22 cellular contexts compared by ENCODE assay signal in genomic region chr20:24721891-24722530, GRCh38.
DNase-seq lines count a peak whose midpoint lies in the region; ATAC-seq, FAIRE-seq and TF ChIP-seq lines count a peak whose summit lies in the region.
"Had no signal": no experiment of that assay in that cellular context is flagged by ENCODE, and none has a peak within 500 bp of the region (broad histone marks: within the 10 kb centered on the region; RNA-seq: fewer than 3 reads in every experiment).

No MANE protein-coding gene starts in this region.

- TF ChIP-seq CTCF in bronchial epithelial cell (IDR thresholded peaks at IDR 0.05; ENCODE audit: insufficient read depth, low read length, severe bottlenecking) = no peak

- ATAC-seq in HG03354 (IDR thresholded peaks at IDR 0.05; ENCODE audit: poor library complexity, severe bottlenecking, unreplicated experiment) (no peak), Right ventricle myocardium inferior (no peak)
- ATAC-seq: activated T-cell treated with anti-CD3 and anti-CD28 coated beads, Interleukin-2, amount 50 U/mL, for 72 hours; lower lobe of right lung; Panc1 had no signal

- no peak overlapping the region for H3K4me3 ChIP-seq in bronchial epithelial cell (ENCODE audit: low read depth, low read length)
- H3K4me3 ChIP-seq: adrenal gland, lower lobe of right lung, neural progenitor cell, SJSA1, transverse colon had no signal

- FAIRE-seq in bronchial epithelial cell (lab: Jason Lieb, UNC) = peak; percentile 52
- FAIRE-seq: keratinocyte had no signal

- H3K27me3 ChIP-seq in bronchial epithelial cell (ENCODE audit: control insufficient read depth, insufficient read depth, low read length) = no peaks in the 10 kb centered on the region
- H3K27me3 ChIP-seq: adrenal gland, neural progenitor cell, transverse colon had no signal

- no peaks in the 10 kb centered on the region for H3K36me3 ChIP-seq in bronchial epithelial cell (ENCODE audit: control insufficient read depth, insufficient read depth, low read length)
- H3K36me3 ChIP-seq: adrenal gland, lower lobe of right lung, neural progenitor cell, SJSA1, transverse colon had no signal

- peak; percentile 27 for DNase-seq in NCI-H1092 (lab: John Stamatoyannopoulos, UW)
- no peak for DNase-seq in NCI-H1092 treated with DMSO at 0.1 percent for 48 hours (lab: John Stamatoyannopoulos, UW)
- peak; percentile 80 for DNase-seq in NCI-H2171 (lab: John Stamatoyannopoulos, UW)
- no peak for DNase-seq in bronchial epithelial cell (ENCODE audit: low read depth)
- peak; percentile 14 for DNase-seq in mesenteric fat pad (ENCODE audit: low spot score)
- no peak for DNase-seq in NCI-H748 (lab: John Stamatoyannopoulos, UW; ENCODE audit: unreplicated experiment)
- no peak for DNase-seq in Right ventricle myocardium inferior (ENCODE audit: missing footprints)
- DNase-seq: activated naive CD4-positive, alpha-beta T cell treated with Interleukin-2 at 50 U/mL for 16 hours; activated T-cell treated with anti-CD3 and anti-CD28 coated beads, Interleukin-2, amount 50 U/mL, for 72 hours; CD4-positive, alpha-beta T cell; DMS53; lower lobe of right lung; NCI-H1417 treated with DMSO at 0.1 percent for 48 hours; NK-92 treated with Interleukin-12 subunit alpha and Interleukin-12 subunit beta, amount 100 ng/mL, for 24 hours; stimulated activated CD8-positive, alpha-beta memory T cell treated with anti-CD3 and anti-CD28 coated beads, Interleukin-4, amount 100 ng/mL, for 48 hours; transverse colon had no signal

- intact Hi-C loops in Right ventricle myocardium inferior (cut with DNase I) = no loop called here

Comparison
In these comparisons a context has a peak if more than half of its experiments do, and no peak if none do; other contexts are left out.
1. DNase-seq: peak in NCI-H1092 (single experiment), NCI-H2171 (single experiment) and mesenteric fat pad (single experiment); none in NCI-H1092 treated with DMSO at 0.1 percent for 48 hours (single experiment), bronchial epithelial cell (single experiment), NCI-H748 (single experiment) and Right ventricle myocardium inferior (single experiment).